ENCODE assay signal across 10 cellular contexts in genomic region chr4:113784497-113785254, GRCh38. TPM values are rescaled to one million over a fixed set of nuclear protein-coding genes. Genes with fewer than 3 reads are reported as not detected.
DNase-seq lines count a peak whose midpoint lies in the region; ATAC-seq and TF ChIP-seq lines count a peak whose summit lies in the region.
"Had no signal": no experiment of that assay in that cellular context is flagged by ENCODE, and none has a peak within 500 bp of the region (broad histone marks: within the 10 kb centered on the region; RNA-seq: fewer than 3 reads in every experiment).

No MANE protein-coding gene starts in this region.

- H3K18ac ChIP-seq in mesenchymal stem cell (ENCODE audit: low read depth in 1 of 2, low read length in 2 of 2): peak overlapping the region in 1 of 2 experiments; percentile 46

- 36% methylated on average over 2 of the region's 2 CpGs for WGBS in mesenchymal stem cell

- no peak overlapping the region for H3K4me2 ChIP-seq in mesenchymal stem cell (ENCODE audit: low read length, poor library complexity, severe bottlenecking)

- no peak overlapping the region for H2AFZ ChIP-seq in mesenchymal stem cell (ENCODE audit: low read depth, low read length)

- peak overlapping the region; percentile 22 for H3K9ac ChIP-seq in mesenchymal stem cell (ENCODE audit: low read length)

- H4K8ac ChIP-seq in mesenchymal stem cell (ENCODE audit: low read length): no peak overlapping the region

- ATAC-seq in HG03342 (IDR thresholded peaks at IDR 0.05; ENCODE audit: unreplicated experiment): no peak
- ATAC-seq in GM18868 (IDR thresholded peaks at IDR 0.05; ENCODE audit: unreplicated experiment): no peak

- H3K27me3 ChIP-seq in mesenchymal stem cell (ENCODE audit: control insufficient read depth in 1 of 2, insufficient read depth in 1 of 2, low read length in 2 of 2): no peaks in the 10 kb centered on the region

- no peaks in the 10 kb centered on the region for H3K36me3 ChIP-seq in mesenchymal stem cell (ENCODE audit: control insufficient read depth in 1 of 2, insufficient read depth in 2 of 2, low read depth in 1 of 2, low read length in 2 of 2)

- H3K9me3 Mint-ChIP-seq in CD14-positive monocyte (peaks cover 0 to 7% (median 0%) of the 10 kb centered on the region in 7 donors), glutamatergic neuron (ENCODE audit: unreplicated experiment) (peaks cover 1% of the 10 kb centered on the region)
- peaks cover 9% of the 10 kb centered on the region for H3K9me3 Mint-ChIP-seq in dendritic cell treated with granulocyte-macrophage colony-stimulating factor and Interleukin-4, amounts not matched to agents 40 ng/mL and 50 ng/mL, for 4 days

- H3K4me1 Mint-ChIP-seq in CD14-positive monocyte (peaks cover 45% of the 10 kb centered on the region), glutamatergic neuron (ENCODE audit: low read depth, unreplicated experiment) (no peaks in the 10 kb centered on the region)
- H3K4me1 Mint-ChIP-seq in dendritic cell treated with granulocyte-macrophage colony-stimulating factor and Interleukin-4, amounts not matched to agents 40 ng/mL and 50 ng/mL, for 4 days (ENCODE audit: low read depth): peaks cover 32% of the 10 kb centered on the region

- no peak overlapping the region for H2BK5ac ChIP-seq in mesenchymal stem cell (ENCODE audit: low read depth, low read length, poor library complexity, severe bottlenecking)

- H3K4me3 Mint-ChIP-seq in CD14-positive monocyte (peak overlapping the region; percentile 49 to 51), glutamatergic neuron (ENCODE audit: unreplicated experiment) (no peak overlapping the region)
- H3K4me3 Mint-ChIP-seq in dendritic cell treated with granulocyte-macrophage colony-stimulating factor and Interleukin-4, amounts not matched to agents 40 ng/mL and 50 ng/mL, for 4 days: no peak overlapping the region

- H2BK15ac ChIP-seq in mesenchymal stem cell (ENCODE audit: low read depth, poor library complexity, severe bottlenecking): no peak overlapping the region

- H3K36me3 Mint-ChIP-seq in CD14-positive monocyte: peaks cover 0 to 2% of the 10 kb centered on the region in 2 donors
- H3K36me3 Mint-ChIP-seq in dendritic cell treated with granulocyte-macrophage colony-stimulating factor and Interleukin-4, amounts not matched to agents 40 ng/mL and 50 ng/mL, for 4 days (ENCODE audit: low read depth): no peaks in the 10 kb centered on the region
- no peaks in the 10 kb centered on the region for H3K36me3 Mint-ChIP-seq in glutamatergic neuron (ENCODE audit: unreplicated experiment)

- H2BK120ac ChIP-seq in mesenchymal stem cell (ENCODE audit: low read depth, low read length): no peak overlapping the region

- H3K79me1 ChIP-seq in mesenchymal stem cell (replicated peaks; ENCODE audit: low read length, poor library complexity, severe bottlenecking): no peaks in the 10 kb centered on the region

- H3K23ac ChIP-seq in mesenchymal stem cell (ENCODE audit: low read length in 2 of 2): no peak overlapping the region

- no peak for TF ChIP-seq CTCF in CD14-positive monocyte (IDR thresholded peaks at IDR 0.05)
- no peak for TF ChIP-seq CTCF in glutamatergic neuron (IDR thresholded peaks at IDR 0.05; ENCODE audit: partially characterized antibody, unreplicated experiment)

- H3K14ac ChIP-seq in mesenchymal stem cell (ENCODE audit: low read length in 2 of 2): no peak overlapping the region

- peak overlapping the region in 1 of 2 experiments; percentile 47 for H3K4ac ChIP-seq in mesenchymal stem cell (ENCODE audit: low read depth in 1 of 2, low read length in 2 of 2)

- H3K9me3 ChIP-seq in mesenchymal stem cell (ENCODE audit: control insufficient read depth, low read length): no peaks in the 10 kb centered on the region

- DNase-seq in CD14-positive monocyte (ENCODE audit: low spot score): no peak
- peak; percentile 76 for DNase-seq in NCI-H226
- peak; percentile 97 for DNase-seq in mesenchymal stem cell
- no peak for DNase-seq in glutamatergic neuron
- no peak for DNase-seq in NCI-H146 (lab: John Stamatoyannopoulos, UW)
- DNase-seq: posterior cingulate gyrus, RPMI8226 had no signal

- peak overlapping the region in 1 of 2 experiments; percentile 23 for H3K4me3 ChIP-seq in mesenchymal stem cell (ENCODE audit: insufficient read depth in 1 of 2, low read depth in 1 of 2, low read length in 2 of 2)

- peak overlapping the region; percentile 12 to 49 for H2BK12ac ChIP-seq in mesenchymal stem cell (ENCODE audit: low read length in 2 of 2)

- intact Hi-C loops in CD14-positive monocyte (cut with micrococcal nuclease): loop anchor here in 1 of 2 donors (2.0 to 5.0 kb wide), 2 partner anchors 24 to 38 kb away; no protein-coding TSS in a partner anchor
- intact Hi-C loops in dendritic cell treated with granulocyte-macrophage colony-stimulating factor and Interleukin-4, amounts not matched to agents 40 ng/mL and 50 ng/mL, for 4 days (cut with micrococcal nuclease): loop anchor here (2.0 to 5.0 kb wide), 2 partner anchors 22 to 113 kb away; no protein-coding TSS in a partner anchor

- H3K27ac ChIP-seq in mesenchymal stem cell (ENCODE audit: low read length, poor library complexity, severe bottlenecking): peak overlapping the region; percentile 71

- H3K27me3 Mint-ChIP-seq in CD14-positive monocyte (ENCODE audit: low read depth in 3 of 3) (peaks cover 0 to 2% (median 0%) of the 10 kb centered on the region in 3 donors), glutamatergic neuron (ENCODE audit: unreplicated experiment) (no peaks in the 10 kb centered on the region)
- no peaks in the 10 kb centered on the region for H3K27me3 Mint-ChIP-seq in dendritic cell treated with granulocyte-macrophage colony-stimulating factor and Interleukin-4, amounts not matched to agents 40 ng/mL and 50 ng/mL, for 4 days

- no peak overlapping the region for H4K91ac ChIP-seq in mesenchymal stem cell (ENCODE audit: low read length)

- no peak overlapping the region for H2AK5ac ChIP-seq in mesenchymal stem cell (ENCODE audit: low read length, severe bottlenecking)

- H3K4me1 ChIP-seq in mesenchymal stem cell (ENCODE audit: control insufficient read depth, insufficient read depth, low read depth, low read length): peaks cover 2% of the 10 kb centered on the region

- H3K27ac Mint-ChIP-seq in CD14-positive monocyte (peak overlapping the region; percentile 91 to 99 (median 98)), glutamatergic neuron (ENCODE audit: unreplicated experiment) (no peak overlapping the region)
- peak overlapping the region; percentile 7 for H3K27ac Mint-ChIP-seq in dendritic cell treated with granulocyte-macrophage colony-stimulating factor and Interleukin-4, amounts not matched to agents 40 ng/mL and 50 ng/mL, for 4 days

RNA-seq across cellular contexts. Expression of gene CAMK2D, which starts 23.1 kb away (rescaled TPM):
- polyA plus RNA-seq in CD14-positive monocyte: 10 to 100 TPM; 19.6 to 30.6 TPM
- polyA plus RNA-seq in mesenchymal stem cell (2013, experiment 1 of 2): 35.2 TPM
- 37.4 TPM for polyA plus RNA-seq in mesenchymal stem cell (2013, experiment 2 of 2)
- 24.8 TPM for total RNA-seq in glutamatergic neuron (ENCODE audit: unreplicated experiment)

Comparison
In these comparisons a context has a peak if more than half of its experiments do, and no peak if none do; other contexts are left out.
1. DNase-seq: peak in NCI-H226 (single experiment) and mesenchymal stem cell (single experiment); none in CD14-positive monocyte (single experiment), glutamatergic neuron (single experiment) and NCI-H146 (single experiment).
2. H3K4me3 Mint-ChIP-seq: peak in CD14-positive monocyte (2 of 2); none in dendritic cell treated with granulocyte-macrophage colony-stimulating factor and Interleukin-4, amounts not matched to agents 40 ng/mL and 50 ng/mL, for 4 days (single experiment) and glutamatergic neuron (single experiment).